ENCODE assay signal across 1 cellular context in the genomic region with DNA sequence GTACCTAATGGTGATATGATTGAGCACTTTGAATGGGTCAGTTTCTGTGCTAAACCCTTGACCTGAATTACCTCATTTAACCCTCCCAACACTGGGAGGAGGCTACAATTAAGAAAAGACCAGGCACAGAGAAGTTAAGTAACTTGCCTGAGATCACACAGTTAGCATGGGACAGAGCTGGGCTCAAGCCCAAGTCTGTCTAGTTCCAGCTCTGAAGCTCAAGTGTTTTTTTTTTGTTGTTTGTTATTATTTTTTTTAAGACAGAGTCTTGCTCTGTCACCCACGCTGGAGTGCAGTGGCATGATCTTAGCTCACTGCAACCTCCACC.
A peak's percentile ranks its signal among the peaks of the same experiment; 100 is the strongest.
TF ChIP-seq lines count a peak whose summit lies in the region.

No MANE protein-coding gene starts in this region.

TF ChIP-seq in HepG2, 621 proteins besides CTCF, POLR2A, EP300 and RAD21:
- TF ChIP-seq ZNF441 (CRISPR knock-in tag; IDR thresholded peaks at IDR 0.05; ENCODE audit: borderline replicate concordance): 0 out of 2 replicates have a peak, but pooled peaks have one; percentile 28
- 0 out of 2 replicates have a peak, but pooled peaks have one; percentile 31 for TF ChIP-seq KMT2A (CRISPR knock-in tag; IDR thresholded peaks at IDR 0.05)
- no peak for TF ChIP-seq ZFP82 (CRISPR knock-in tag; IDR thresholded peaks at IDR 0.05; ENCODE audit: borderline replicate concordance)
- peak; percentile 50 for TF ChIP-seq ZNF652 (CRISPR knock-in tag; IDR thresholded peaks at IDR 0.05; ENCODE audit: borderline replicate concordance, low read depth)
- peak; percentile 76 for TF ChIP-seq ZNF768 (CRISPR knock-in tag; IDR thresholded peaks at IDR 0.05)
- TF ChIP-seq ZNF781 (CRISPR knock-in tag; IDR thresholded peaks at IDR 0.05; ENCODE audit: borderline replicate concordance, not compliant biosample characterization): peak; percentile 15
- no peak for TF ChIP-seq NFATC3 (CRISPR knock-in tag; IDR thresholded peaks at IDR 0.05)
- 0 out of 2 replicates have a peak, but pooled peaks have one; percentile 55 for TF ChIP-seq ZMYM3 (CRISPR knock-in tag; IDR thresholded peaks at IDR 0.05)
